15 cellular contexts compared by ENCODE assay signal in the genomic region with DNA sequence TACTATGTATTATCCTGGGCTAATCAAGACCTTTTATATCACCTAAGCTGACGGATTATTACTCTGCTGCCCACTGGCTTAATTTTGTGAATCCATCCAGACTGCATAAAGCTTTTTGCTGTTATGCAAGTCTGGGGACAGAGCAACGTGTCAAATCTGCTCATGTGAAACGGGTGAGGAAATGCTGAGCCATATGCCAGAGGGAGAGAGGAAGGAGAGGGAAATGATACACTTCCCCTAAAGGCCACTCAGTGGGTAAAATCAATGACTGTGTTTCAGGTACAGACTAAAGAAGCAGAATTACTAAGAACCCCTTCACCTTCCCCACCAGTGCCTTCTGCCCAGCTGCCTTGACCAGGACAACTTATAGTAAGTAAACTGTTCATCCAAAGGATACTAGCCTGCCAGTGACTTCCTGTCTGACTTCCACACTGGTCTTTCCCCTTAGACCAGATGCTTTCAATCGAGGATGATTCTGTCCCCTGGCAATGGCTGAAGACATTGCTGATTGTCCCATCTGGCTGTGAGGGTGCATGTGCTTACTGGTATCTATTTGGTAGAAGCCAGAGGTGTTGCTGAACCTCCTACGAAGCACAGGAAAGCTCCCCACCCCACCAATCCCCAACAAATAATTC. TPM values are rescaled to one million over a fixed set of nuclear protein-coding genes. Genes with fewer than 3 reads are reported as not detected.
DNase-seq lines count a peak whose midpoint lies in the region; ATAC-seq lines count a peak whose summit lies in the region.
"Had no signal": no experiment of that assay in that cellular context is flagged by ENCODE, and none has a peak within 500 bp of the region (broad histone marks: within the 10 kb centered on the region; RNA-seq: fewer than 3 reads in every experiment).

No MANE protein-coding gene starts in this region.

- H3K9me3 Mint-ChIP-seq in activated CD8-positive, alpha-beta T cell treated with anti-CD3 and anti-CD28 coated beads, Interleukin-2, amount 10 ng/mL, durations not matched to agents 7 days and 5 days (ENCODE audit: insufficient read depth) = no peaks in the 10 kb centered on the region
- H3K9me3 Mint-ChIP-seq: IgD-negative memory B cell, neural crest cell had no signal

- peak; percentile 89 for DNase-seq in GF-D8 (lab: John Stamatoyannopoulos, UW)
- DNase-seq in activated CD8-positive, alpha-beta T cell treated with anti-CD3 and anti-CD28 coated beads, Interleukin-2, amount 10 ng/mL, durations not matched to agents 7 days and 5 days = no peak
- DNase-seq in lung microvascular endothelial cell (ENCODE audit: low read depth in 2 of 2) = peak; percentile 93 to 94
- no peak for DNase-seq in hippocampal formation (lab: John Stamatoyannopoulos, UW)
- DNase-seq in cerebellar nuclear complex (lab: John Stamatoyannopoulos, UW) = no peak
- DNase-seq: activated CD8-positive, alpha-beta memory T cell treated with anti-CD3 and anti-CD28 coated beads, Interleukin-2, amount 50 U/mL, for 48 hours; NCI-H2029; T-helper 9 cell had no signal

- CTCF ChIA-PET in activated CD8-positive, alpha-beta T cell treated with anti-CD3 and anti-CD28 coated beads, Interleukin-2, amount 10 ng/mL, durations not matched to agents 7 days and 5 days (lab: Charles Lee) = no interaction called here

- peak overlapping the region; percentile 54 for H3K9ac ChIP-seq in BLaER1

- peaks cover 45% of the 10 kb centered on the region for H3K4me1 Mint-ChIP-seq in activated CD8-positive, alpha-beta T cell treated with anti-CD3 and anti-CD28 coated beads, Interleukin-2, amount 10 ng/mL, durations not matched to agents 7 days and 5 days (ENCODE audit: low read depth)
- H3K4me1 Mint-ChIP-seq: IgD-negative memory B cell, neural crest cell had no signal

- H3K27ac Mint-ChIP-seq in activated CD8-positive, alpha-beta T cell treated with anti-CD3 and anti-CD28 coated beads, Interleukin-2, amount 10 ng/mL, durations not matched to agents 7 days and 5 days = peak overlapping the region; percentile 61

- H3K36me3 ChIP-seq in BLaER1 = peaks cover 49% of the 10 kb centered on the region

- no peaks in the 10 kb centered on the region for H3K27me3 Mint-ChIP-seq in activated CD8-positive, alpha-beta T cell treated with anti-CD3 and anti-CD28 coated beads, Interleukin-2, amount 10 ng/mL, durations not matched to agents 7 days and 5 days (ENCODE audit: low read depth)
- H3K27me3 Mint-ChIP-seq: IgD-negative memory B cell had no signal

- H3K27me3 ChIP-seq in BLaER1 = no peaks in the 10 kb centered on the region
- H3K27me3 ChIP-seq: breast epithelium had no signal

- H3K4me3 Mint-ChIP-seq in activated CD8-positive, alpha-beta T cell treated with anti-CD3 and anti-CD28 coated beads, Interleukin-2, amount 10 ng/mL, durations not matched to agents 7 days and 5 days = no peak overlapping the region
- H3K4me3 Mint-ChIP-seq: neural crest cell had no signal

- POLR2A ChIA-PET in activated CD8-positive, alpha-beta T cell treated with anti-CD3 and anti-CD28 coated beads, Interleukin-2, amount 10 ng/mL, durations not matched to agents 7 days and 5 days (lab: Charles Lee) = interaction anchor here (0.6 to 1.6 kb wide), 3 partner anchors 13 to 184 kb away, joined by 3 to 7 read pairs (median 4); no protein-coding TSS in a partner anchor

- peak overlapping the region; percentile 84 for H3K4me2 ChIP-seq in BLaER1

- peak overlapping the region; percentile 77 for H3K27ac ChIP-seq in BLaER1

- H3K4me1 ChIP-seq in BLaER1 = peaks cover 65% of the 10 kb centered on the region
- H3K4me1 ChIP-seq: breast epithelium, HAP-1 had no signal

- H3K9me3 ChIP-seq in BLaER1 = peaks cover 20% of the 10 kb centered on the region
- H3K9me3 ChIP-seq: breast epithelium, HAP-1 had no signal

- no peaks in the 10 kb centered on the region for H4K20me1 ChIP-seq in BLaER1

- peak overlapping the region; percentile 6; the same call in 1 of the 2 replicates for H3K4me3 ChIP-seq in BLaER1
- H3K4me3 ChIP-seq: breast epithelium, HAP-1 had no signal

- ATAC-seq in activated CD8-positive, alpha-beta T cell treated with anti-CD3 and anti-CD28 coated beads, Interleukin-2, amount 10 ng/mL, durations not matched to agents 7 days and 5 days = peak; percentile 7
- ATAC-seq in GM19395 (IDR thresholded peaks at IDR 0.05; ENCODE audit: unreplicated experiment) (no peak), HG02884 (IDR thresholded peaks at IDR 0.05; ENCODE audit: unreplicated experiment) (no peak)

- peaks cover 89% of the 10 kb centered on the region for H3K36me3 Mint-ChIP-seq in activated CD8-positive, alpha-beta T cell treated with anti-CD3 and anti-CD28 coated beads, Interleukin-2, amount 10 ng/mL, durations not matched to agents 7 days and 5 days (ENCODE audit: low read depth)

RNA-seq across cellular contexts. Expression of a gene that starts 43.0 kb away (rescaled TPM):
- 100 to 1,000 TPM; 472 to 473 TPM for total RNA-seq in activated CD8-positive, alpha-beta T cell treated with anti-CD3 and anti-CD28 coated beads, Interleukin-2, amount 10 ng/mL, durations not matched to agents 7 days and 5 days
- total RNA-seq in lung microvascular endothelial cell = 68.9 and 124 TPM in 2 replicates

Comparison
In these comparisons a context has a peak if more than half of its experiments do, and no peak if none do; other contexts are left out.
1. DNase-seq: peak in GF-D8 (single experiment) and lung microvascular endothelial cell (2 of 2); none in activated CD8-positive, alpha-beta T cell treated with anti-CD3 and anti-CD28 coated beads, Interleukin-2, amount 10 ng/mL, durations not matched to agents 7 days and 5 days (single experiment), hippocampal formation (0 of 2) and cerebellar nuclear complex (0 of 2).